Comparison of ENCODE assay signal across 1 cellular context in the genomic region with DNA sequence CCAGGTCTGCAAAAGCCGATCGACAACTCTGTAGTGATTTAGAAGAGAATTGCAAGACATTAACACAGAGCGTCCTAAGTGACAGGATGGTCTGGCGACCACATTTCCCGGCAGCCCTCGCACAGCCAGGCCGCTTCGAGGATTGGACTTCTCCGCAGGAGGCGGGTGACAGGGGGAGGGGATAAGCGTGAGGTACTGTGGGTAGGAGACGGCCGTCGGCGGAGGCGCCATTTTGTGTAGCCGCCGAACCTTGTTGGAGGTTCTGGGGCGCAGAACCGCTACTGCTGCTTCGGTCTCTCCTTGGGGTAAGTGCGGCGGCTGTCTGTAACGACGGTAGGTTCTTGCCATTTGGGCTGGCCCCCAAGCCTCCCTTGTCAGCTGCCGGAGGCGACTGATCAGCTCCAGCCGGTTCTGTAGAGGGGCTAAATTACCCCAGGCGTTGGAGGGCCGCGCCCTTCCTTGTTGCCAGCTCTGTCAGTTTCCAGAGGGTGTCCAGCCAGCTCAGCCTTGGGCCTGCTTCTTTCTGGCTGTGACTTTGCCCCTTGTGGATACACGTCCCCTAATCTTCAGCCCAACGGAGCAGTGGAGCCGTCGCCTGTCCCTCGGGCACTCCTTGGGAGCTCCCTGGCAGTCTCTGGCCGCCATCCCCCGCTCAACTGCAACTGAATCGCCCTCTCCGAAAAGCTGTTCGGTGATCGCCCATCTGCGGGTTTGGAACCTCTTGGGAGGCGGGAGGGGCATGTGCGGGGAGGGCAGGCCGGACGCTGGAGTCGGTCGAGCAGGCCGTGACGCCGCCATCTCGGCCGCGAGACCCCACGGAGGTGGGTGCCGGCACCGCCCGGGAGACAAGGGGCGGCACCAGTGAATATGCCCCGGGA.
A peak's percentile ranks its signal among the peaks of the same experiment; 100 is the strongest.
TF ChIP-seq lines count a peak whose summit lies in the region.

Gene RBM5, plus strand, starts transcription at position 195 of the 878 bp plus-strand sequence. CDS start 1,516 bp downstream, outside the sequence.

TF ChIP-seq in WTC11, 78 proteins besides CTCF, POLR2A, EP300 and RAD21 (continued from another document):
- TF ChIP-seq, protein P1, sequence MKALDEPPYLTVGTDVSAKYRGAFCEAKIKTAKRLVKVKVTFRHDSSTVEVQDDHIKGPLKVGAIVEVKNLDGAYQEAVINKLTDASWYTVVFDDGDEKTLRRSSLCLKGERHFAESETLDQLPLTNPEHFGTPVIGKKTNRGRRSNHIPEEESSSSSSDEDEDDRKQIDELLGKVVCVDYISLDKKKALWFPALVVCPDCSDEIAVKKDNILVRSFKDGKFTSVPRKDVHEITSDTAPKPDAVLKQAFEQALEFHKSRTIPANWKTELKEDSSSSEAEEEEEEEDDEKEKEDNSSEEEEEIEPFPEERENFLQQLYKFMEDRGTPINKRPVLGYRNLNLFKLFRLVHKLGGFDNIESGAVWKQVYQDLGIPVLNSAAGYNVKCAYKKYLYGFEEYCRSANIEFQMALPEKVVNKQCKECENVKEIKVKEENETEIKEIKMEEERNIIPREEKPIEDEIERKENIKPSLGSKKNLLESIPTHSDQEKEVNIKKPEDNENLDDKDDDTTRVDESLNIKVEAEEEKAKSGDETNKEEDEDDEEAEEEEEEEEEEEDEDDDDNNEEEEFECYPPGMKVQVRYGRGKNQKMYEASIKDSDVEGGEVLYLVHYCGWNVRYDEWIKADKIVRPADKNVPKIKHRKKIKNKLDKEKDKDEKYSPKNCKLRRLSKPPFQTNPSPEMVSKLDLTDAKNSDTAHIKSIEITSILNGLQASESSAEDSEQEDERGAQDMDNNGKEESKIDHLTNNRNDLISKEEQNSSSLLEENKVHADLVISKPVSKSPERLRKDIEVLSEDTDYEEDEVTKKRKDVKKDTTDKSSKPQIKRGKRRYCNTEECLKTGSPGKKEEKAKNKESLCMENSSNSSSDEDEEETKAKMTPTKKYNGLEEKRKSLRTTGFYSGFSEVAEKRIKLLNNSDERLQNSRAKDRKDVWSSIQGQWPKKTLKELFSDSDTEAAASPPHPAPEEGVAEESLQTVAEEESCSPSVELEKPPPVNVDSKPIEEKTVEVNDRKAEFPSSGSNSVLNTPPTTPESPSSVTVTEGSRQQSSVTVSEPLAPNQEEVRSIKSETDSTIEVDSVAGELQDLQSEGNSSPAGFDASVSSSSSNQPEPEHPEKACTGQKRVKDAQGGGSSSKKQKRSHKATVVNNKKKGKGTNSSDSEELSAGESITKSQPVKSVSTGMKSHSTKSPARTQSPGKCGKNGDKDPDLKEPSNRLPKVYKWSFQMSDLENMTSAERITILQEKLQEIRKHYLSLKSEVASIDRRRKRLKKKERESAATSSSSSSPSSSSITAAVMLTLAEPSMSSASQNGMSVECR (CRISPR knock-in tag; IDR thresholded peaks at IDR 0.05; ENCODE audit: borderline replicate concordance) = peak; percentile 19; the same call in 1 of the 2 replicates
- TF ChIP-seq ZNF671 (CRISPR knock-in tag; IDR thresholded peaks at IDR 0.05) (no peak), ELF4 (CRISPR knock-in tag; IDR thresholded peaks at IDR 0.05; ENCODE audit: low read depth) (no peak), GABPB1 (CRISPR knock-in tag; IDR thresholded peaks at IDR 0.05) (peak; percentile 44; the same call in 1 of the 2 replicates), NFATC4 (CRISPR knock-in tag; IDR thresholded peaks at IDR 0.05) (no peak), SMAD4 (CRISPR knock-in tag; IDR thresholded peaks at IDR 0.05) (no peak)
- TF ChIP-seq, protein P2, sequence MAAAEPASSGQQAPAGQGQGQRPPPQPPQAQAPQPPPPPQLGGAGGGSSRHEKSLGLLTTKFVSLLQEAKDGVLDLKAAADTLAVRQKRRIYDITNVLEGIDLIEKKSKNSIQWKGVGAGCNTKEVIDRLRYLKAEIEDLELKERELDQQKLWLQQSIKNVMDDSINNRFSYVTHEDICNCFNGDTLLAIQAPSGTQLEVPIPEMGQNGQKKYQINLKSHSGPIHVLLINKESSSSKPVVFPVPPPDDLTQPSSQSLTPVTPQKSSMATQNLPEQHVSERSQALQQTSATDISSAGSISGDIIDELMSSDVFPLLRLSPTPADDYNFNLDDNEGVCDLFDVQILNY (CRISPR knock-in tag; IDR thresholded peaks at IDR 0.05) = no peak
